Comparison of ENCODE assay signal across 8 cellular contexts in the genomic region with DNA sequence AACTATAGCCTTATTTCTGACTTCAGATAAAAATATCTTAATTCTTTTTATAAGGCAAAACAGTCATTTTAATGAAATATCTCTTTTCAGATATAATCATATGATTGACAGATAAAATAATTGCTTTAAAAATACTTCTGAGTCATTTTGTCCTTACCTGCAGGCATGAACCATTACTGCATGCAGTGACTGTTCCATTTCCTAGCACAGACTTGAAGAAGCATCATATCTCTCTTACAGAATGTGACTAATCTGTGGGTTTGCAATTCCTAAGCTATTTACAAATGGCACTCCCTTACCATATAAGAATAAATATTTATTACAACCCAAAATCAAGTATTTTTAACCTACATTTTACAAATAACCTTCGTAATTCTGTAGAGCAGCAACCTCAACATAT.
DNase-seq lines count a peak whose midpoint lies in the region; TF ChIP-seq lines count a peak whose summit lies in the region.

No MANE protein-coding gene starts in this region.

- H3K4me1 ChIP-seq in thyroid gland = peaks cover 16 to 36% of the 10 kb centered on the region in 2 donors

- H3K27ac ChIP-seq in HL-60 (replicated peaks) (peak overlapping the region; percentile 92; the same call in 1 of the 2 replicates), thyroid gland (peak overlapping the region in 2 of 3 donors; percentile 67 to 74)

- H3K27me3 ChIP-seq in HL-60 (ENCODE audit: insufficient read depth, poor library complexity, severe bottlenecking) (no peaks in the 10 kb centered on the region), thyroid gland (no peaks in the 10 kb centered on the region)

- H3K36me3 ChIP-seq in thyroid gland = no peaks in the 10 kb centered on the region

- H3K9me3 ChIP-seq in thyroid gland = no peaks in the 10 kb centered on the region

- DNase-seq in HL-60 (ENCODE audit: low read depth in 1 of 2, low spot score in 1 of 2) = no peak
- peak; percentile 45 for DNase-seq in amniotic stem cell (lab: John Stamatoyannopoulos, UW)
- DNase-seq in kidney glomerular epithelial cell (lab: John Stamatoyannopoulos, UW) = peak; percentile 68
- DNase-seq in thyroid gland = no peak
- DNase-seq in ureter (ENCODE audit: low spot score) = no peak
- no peak for DNase-seq in posterior cingulate gyrus
- no peak for DNase-seq in NCI-H1105 (lab: John Stamatoyannopoulos, UW)

- TF ChIP-seq CTCF in GM12873 (IDR thresholded peaks at IDR 0.05; ENCODE audit: insufficient read depth, low read depth, low read length, missing control alignments) (peak; percentile 14), HL-60 (IDR thresholded peaks at IDR 0.05; ENCODE audit: insufficient read depth, low read length) (no peak), thyroid gland (IDR thresholded peaks at IDR 0.05) (peak in 2 of 6 experiments; percentile 27 to 31)

- H3K4me3 ChIP-seq in HL-60 (replicated peaks; ENCODE audit: insufficient read depth, low read length) (peak overlapping the region; percentile 45), thyroid gland (replicated peaks in 1 of 3) (peak overlapping the region in 2 of 3 donors; percentile 26 to 32)

- no peak for TF ChIP-seq POLR2A in thyroid gland (IDR thresholded peaks at IDR 0.05)

- intact Hi-C loops in thyroid gland (cut with DNase I) = no loop called here
- intact Hi-C loops in posterior cingulate gyrus (cut with DNase I) = loop anchor here (10.0 kb wide), 1 partner anchor 63 kb away; no protein-coding TSS in a partner anchor

- 50 to 58% methylated on average over 1 of the region's 1 CpG for WGBS in thyroid gland, 2 donors

Comparison
In these comparisons a context has a peak if more than half of its experiments do, and no peak if none do; other contexts are left out.
1. DNase-seq: peak in amniotic stem cell (single experiment) and kidney glomerular epithelial cell (single experiment); none in HL-60 (0 of 2), thyroid gland (0 of 2), ureter (single experiment), posterior cingulate gyrus (0 of 10) and NCI-H1105 (single experiment).